1 cellular context compared by ENCODE assay signal in genomic region chr6:156601156-156601820, GRCh38.
TF ChIP-seq lines count a peak whose summit lies in the region.

No MANE protein-coding gene starts in this region.

TF ChIP-seq in IMR-90, 13 proteins besides CTCF, POLR2A, EP300 and RAD21:
- no peak for TF ChIP-seq BHLHE40 (IDR thresholded peaks at IDR 0.05; ENCODE audit: low read depth, low read length)
- TF ChIP-seq SMC3 (IDR thresholded peaks at IDR 0.05; ENCODE audit: low read depth, low read length) = no peak
- TF ChIP-seq RCOR1 (IDR thresholded peaks at IDR 0.05; ENCODE audit: insufficient replicate concordance, low read length) = no peak
- TF ChIP-seq CHD1 (IDR thresholded peaks at IDR 0.05; ENCODE audit: low read depth, low read length) = no peak
- TF ChIP-seq ELK1 (IDR thresholded peaks at IDR 0.05; ENCODE audit: borderline replicate concordance, low read depth, low read length) = no peak
- no peak for TF ChIP-seq MAZ (IDR thresholded peaks at IDR 0.05; ENCODE audit: borderline replicate concordance, low read depth, low read length)
- TF ChIP-seq NFE2L2 (IDR thresholded peaks at IDR 0.05; ENCODE audit: low read depth, low read length) = no peak
- TF ChIP-seq MAFK (IDR thresholded peaks at IDR 0.05; ENCODE audit: low read depth, low read length) = no peak
- TF ChIP-seq MXI1 (IDR thresholded peaks at IDR 0.05; ENCODE audit: borderline replicate concordance, low read depth, low read length) = no peak
- no peak for TF ChIP-seq USF2 (IDR thresholded peaks at IDR 0.05; ENCODE audit: low read depth, low read length)
- no peak for TF ChIP-seq FOS (IDR thresholded peaks at IDR 0.05; ENCODE audit: low read depth, low read length)
- TF ChIP-seq RFX5 (IDR thresholded peaks at IDR 0.05; ENCODE audit: low read depth, low read length) = no peak
TF ChIP-seq in IMR-90: peak in this region for 0.
